Comparison of ENCODE assay signal across 8 cellular contexts in genomic region chr3:70531063-70531657, GRCh38.
DNase-seq lines count a peak whose midpoint lies in the region; ATAC-seq and TF ChIP-seq lines count a peak whose summit lies in the region.

No MANE protein-coding gene starts in this region.

- intact Hi-C loops in sciatic nerve (cut with DNase I), result no loop called here

- no peaks in the 10 kb centered on the region for H3K9me3 ChIP-seq in OCI-LY3 (ENCODE audit: insufficient read depth, low read length)

- no peak overlapping the region for H3K27ac ChIP-seq in OCI-LY3 (ENCODE audit: low read length)

- H3K4me3 ChIP-seq in OCI-LY3 (ENCODE audit: low read length), result no peak overlapping the region

- TF ChIP-seq POLR2A in erythroblast (IDR thresholded peaks at IDR 0.05; ENCODE audit: low read length), result no peak

- ATAC-seq in sciatic nerve (no peak), GM21515 (IDR thresholded peaks at IDR 0.05; ENCODE audit: unreplicated experiment) (no peak)

- DNase-seq in NCI-H1436 (lab: John Stamatoyannopoulos, UW), result peak; percentile 1
- no peak for DNase-seq in NCI-H1436 treated with DMSO at 0.1 percent for 48 hours (lab: John Stamatoyannopoulos, UW)
- DNase-seq in erythroblast (lab: John Stamatoyannopoulos, UW), result peak; percentile 6 to 40
- DNase-seq in renal cortical epithelial cell (ENCODE audit: low read depth), result peak; percentile 21
- no peak for DNase-seq in sciatic nerve (ENCODE audit: low spot score)
- no peak for DNase-seq in NCI-H2107 (lab: John Stamatoyannopoulos, UW)

- H2AFZ ChIP-seq in OCI-LY3 (ENCODE audit: low read depth, low read length), result no peak overlapping the region

- no peaks in the 10 kb centered on the region for H4K20me1 ChIP-seq in OCI-LY3 (ENCODE audit: insufficient read depth, low read length)

- H3K79me2 ChIP-seq in OCI-LY3 (ENCODE audit: low read length), result no peaks in the 10 kb centered on the region

- no peaks in the 10 kb centered on the region for H3K4me1 ChIP-seq in OCI-LY3 (ENCODE audit: low read length)

- H3K4me2 ChIP-seq in OCI-LY3 (ENCODE audit: low read length), result no peak overlapping the region

- H3K27me3 ChIP-seq in OCI-LY3 (ENCODE audit: low read depth, low read length), result peaks cover 54% of the 10 kb centered on the region

- no peak overlapping the region for H3K9ac ChIP-seq in OCI-LY3 (ENCODE audit: low read length)

- no peaks in the 10 kb centered on the region for H3K36me3 ChIP-seq in OCI-LY3 (replicated peaks; ENCODE audit: low read depth, low read length)

- peak; percentile 80 for TF ChIP-seq CTCF in OCI-LY3 (IDR thresholded peaks at IDR 0.05; ENCODE audit: low read depth, low read length)

Comparison
In these comparisons a context has a peak if more than half of its experiments do, and no peak if none do; other contexts are left out.
1. DNase-seq: peak in NCI-H1436 (single experiment), erythroblast (2 of 2) and renal cortical epithelial cell (single experiment); none in NCI-H1436 treated with DMSO at 0.1 percent for 48 hours (single experiment), sciatic nerve (single experiment) and NCI-H2107 (single experiment).